In genomic region chr14:64706119-64706465, GRCh38 we compare ENCODE assay signal across 9 cellular contexts. TPM values are rescaled to one million over a fixed set of nuclear protein-coding genes. Genes with fewer than 3 reads are reported as not detected.
DNase-seq lines count a peak whose midpoint lies in the region; ATAC-seq and TF ChIP-seq lines count a peak whose summit lies in the region.
"Had no signal": no experiment of that assay in that cellular context is flagged by ENCODE, and none has a peak within 500 bp of the region (broad histone marks: within the 10 kb centered on the region; RNA-seq: fewer than 3 reads in every experiment).

No MANE protein-coding gene starts in this region.

- ATAC-seq in activated CD8-positive, alpha-beta T cell treated with anti-CD3 and anti-CD28 coated beads, Interleukin-2, amount 10 ng/mL, durations not matched to agents 7 days and 5 days, result no peak
- ATAC-seq in GM18861 (IDR thresholded peaks at IDR 0.05; ENCODE audit: unreplicated experiment), result no peak

- H3K27me3 ChIP-seq in smooth muscle cell (ENCODE audit: low read depth), result no peaks in the 10 kb centered on the region

- CTCF ChIA-PET in activated CD8-positive, alpha-beta T cell treated with anti-CD3 and anti-CD28 coated beads, Interleukin-2, amount 10 ng/mL, durations not matched to agents 7 days and 5 days (lab: Charles Lee), result interaction anchor here (2.2 kb wide), 1 partner anchor 55 kb away, joined by 8 read pairs; no protein-coding TSS in a partner anchor

- H4K20me1 ChIP-seq in smooth muscle cell (ENCODE audit: low read depth), result peaks cover 27% of the 10 kb centered on the region

- H3K9ac ChIP-seq in smooth muscle cell (ENCODE audit: low read depth), result peak overlapping the region; percentile 82

- no peaks in the 10 kb centered on the region for H3K36me3 ChIP-seq in smooth muscle cell (ENCODE audit: low read depth)

- POLR2A ChIA-PET in activated CD8-positive, alpha-beta T cell treated with anti-CD3 and anti-CD28 coated beads, Interleukin-2, amount 10 ng/mL, durations not matched to agents 7 days and 5 days (lab: Charles Lee), result no interaction called here

- TF ChIP-seq CTCF in HFF-Myc (IDR thresholded peaks at IDR 0.05; ENCODE audit: low read depth, low read length, missing control alignments) (no peak), smooth muscle cell (IDR thresholded peaks at IDR 0.05; ENCODE audit: borderline replicate concordance, insufficient read depth, poor library complexity, severe bottlenecking) (no peak)

- H3K4me3 ChIP-seq in HFF-Myc (replicated peaks; ENCODE audit: low read depth, low read length) (peak overlapping the region; percentile 82), smooth muscle cell (peak overlapping the region; percentile 76)

- H3K4me1 Mint-ChIP-seq in activated CD8-positive, alpha-beta T cell treated with anti-CD3 and anti-CD28 coated beads, Interleukin-2, amount 10 ng/mL, durations not matched to agents 7 days and 5 days (ENCODE audit: low read depth), result peaks cover 68% of the 10 kb centered on the region
- H3K4me1 Mint-ChIP-seq in immature natural killer cell, result peaks cover 74 to 76% of the 10 kb centered on the region in 2 donors

- no peak for DNase-seq in HFF-Myc (ENCODE audit: extremely low read depth, low read depth)
- DNase-seq in activated CD8-positive, alpha-beta T cell treated with anti-CD3 and anti-CD28 coated beads, Interleukin-2, amount 10 ng/mL, durations not matched to agents 7 days and 5 days, result no peak
- no peak for DNase-seq in immature natural killer cell
- no peak for DNase-seq in smooth muscle cell (lab: John Stamatoyannopoulos, UW; ENCODE audit: unreplicated experiment)
- DNase-seq in anterior cingulate cortex (lab: John Stamatoyannopoulos, UW), result no peak
- DNase-seq in DMS53 treated with DMSO at 0.1 percent for 48 hours (lab: John Stamatoyannopoulos, UW; ENCODE audit: unreplicated experiment), result no peak
- DNase-seq in NCI-H748 (lab: John Stamatoyannopoulos, UW; ENCODE audit: unreplicated experiment), result no peak
- DNase-seq: activated CD4-positive, CD25-positive, alpha-beta regulatory T cell had no signal

- peak overlapping the region; percentile 72 for H3K4me3 Mint-ChIP-seq in activated CD8-positive, alpha-beta T cell treated with anti-CD3 and anti-CD28 coated beads, Interleukin-2, amount 10 ng/mL, durations not matched to agents 7 days and 5 days
- peak overlapping the region; percentile 91 to 97 (median 95) for H3K4me3 Mint-ChIP-seq in immature natural killer cell

- no peaks in the 10 kb centered on the region for H3K9me3 Mint-ChIP-seq in activated CD8-positive, alpha-beta T cell treated with anti-CD3 and anti-CD28 coated beads, Interleukin-2, amount 10 ng/mL, durations not matched to agents 7 days and 5 days (ENCODE audit: insufficient read depth)
- H3K9me3 Mint-ChIP-seq in immature natural killer cell, result peaks cover 0 to 1% (median 0%) of the 10 kb centered on the region in 6 donors

- no peak overlapping the region for H2AFZ ChIP-seq in smooth muscle cell (ENCODE audit: low read depth)

- peak overlapping the region; percentile 97 for H3K4me2 ChIP-seq in smooth muscle cell

- peaks cover 73% of the 10 kb centered on the region for H3K4me1 ChIP-seq in smooth muscle cell (ENCODE audit: low read depth)

- peaks cover 9% of the 10 kb centered on the region for H3K36me3 Mint-ChIP-seq in activated CD8-positive, alpha-beta T cell treated with anti-CD3 and anti-CD28 coated beads, Interleukin-2, amount 10 ng/mL, durations not matched to agents 7 days and 5 days (ENCODE audit: low read depth)
- H3K36me3 Mint-ChIP-seq in immature natural killer cell, result peaks cover 0 to 4% (median 0%) of the 10 kb centered on the region in 3 donors

- no peaks in the 10 kb centered on the region for H3K9me3 ChIP-seq in smooth muscle cell (replicated peaks; ENCODE audit: low read depth)

- H3F3A ChIP-seq in smooth muscle cell (ENCODE audit: low read depth), result peaks cover 19% of the 10 kb centered on the region

- H3K27ac ChIP-seq in smooth muscle cell (ENCODE audit: low read depth), result peak overlapping the region; percentile 97

- H3K27ac Mint-ChIP-seq in activated CD8-positive, alpha-beta T cell treated with anti-CD3 and anti-CD28 coated beads, Interleukin-2, amount 10 ng/mL, durations not matched to agents 7 days and 5 days, result no peak overlapping the region
- H3K27ac Mint-ChIP-seq in immature natural killer cell, result peak overlapping the region; percentile 93 to 99 (median 97)

- H3K79me2 ChIP-seq in smooth muscle cell (ENCODE audit: low read depth), result peaks cover 40% of the 10 kb centered on the region

- H3K27me3 Mint-ChIP-seq in activated CD8-positive, alpha-beta T cell treated with anti-CD3 and anti-CD28 coated beads, Interleukin-2, amount 10 ng/mL, durations not matched to agents 7 days and 5 days (ENCODE audit: low read depth), result peaks cover 65% of the 10 kb centered on the region
- peaks cover 2 to 18% (median 5%) of the 10 kb centered on the region in 3 donors for H3K27me3 Mint-ChIP-seq in immature natural killer cell (ENCODE audit: low read depth in 3 of 3)

- WGBS in smooth muscle cell (ENCODE audit: low lambda C conversion rate), result 2% methylated on average over 3 of the region's 3 CpGs

RNA-seq across cellular contexts. Expression of gene PLEKHG3, which starts 1.9 kb away (rescaled TPM):
- total RNA-seq in activated CD8-positive, alpha-beta T cell treated with anti-CD3 and anti-CD28 coated beads, Interleukin-2, amount 10 ng/mL, durations not matched to agents 7 days and 5 days, result 1 to 10 TPM; 7.3 to 7.8 TPM
- polyA plus RNA-seq in immature natural killer cell, result 100 to 1,000 TPM in 1 of 3 donors, 10 to 100 TPM in 2; 36.8 to 216 (median 71.4) TPM
- total RNA-seq in smooth muscle cell, result 15.6 and 17.6 TPM in 2 replicates
- polyA plus RNA-seq in smooth muscle cell, result 18.3 and 21.9 TPM in 2 replicates
